In genomic region chr12:26298785-26299621, GRCh38 we compare ENCODE assay signal across 1 cellular context.
TF ChIP-seq lines count a peak whose summit lies in the region.

No MANE protein-coding gene starts in this region.

TF ChIP-seq in GM12878, 131 proteins besides CTCF, POLR2A, EP300 and RAD21 (continued from another document):
- TF ChIP-seq ZBTB33 (IDR thresholded peaks at IDR 0.05) (no peak; the same call in 1 of the 2 replicates), SRF (IDR thresholded peaks at IDR 0.05; ENCODE audit: low read depth in 2 of 2, low read length in 2 of 2) (no peak), ZNF217 (IDR thresholded peaks at IDR 0.05) (peak; percentile 96), RCOR1 (conservative IDR thresholded peaks at IDR 0.05; ENCODE audit: low read depth, low read length) (peak; percentile 94), CBX5 (IDR thresholded peaks at IDR 0.05; ENCODE audit: low read depth) (peak; percentile 71; the same call in 1 of the 2 replicates), CHD4 (IDR thresholded peaks at IDR 0.05) (no peak), JUND (IDR thresholded peaks at IDR 0.05; ENCODE audit: low read depth, low read length) (peak; percentile 93), NR2C2 (IDR thresholded peaks at IDR 0.05; ENCODE audit: borderline replicate concordance, control insufficient read depth, insufficient read length, low read depth) (no peak), POLR2AphosphoS5 (IDR thresholded peaks at IDR 0.05; ENCODE audit: low read length) (no peak), ZSCAN29 (IDR thresholded peaks at IDR 0.05) (no peak), POLR2AphosphoS2 (IDR thresholded peaks at IDR 0.05; ENCODE audit: low read depth, low read length) (no peak)
